In genomic region chr4:181998588-181998987, GRCh38 we compare ENCODE assay signal across 27 cellular contexts.
DNase-seq lines count a peak whose midpoint lies in the region; ATAC-seq, FAIRE-seq and TF ChIP-seq lines count a peak whose summit lies in the region.
"Had no signal": no experiment of that assay in that cellular context is flagged by ENCODE, and none has a peak within 500 bp of the region (broad histone marks: within the 10 kb centered on the region; RNA-seq: fewer than 3 reads in every experiment).

No MANE protein-coding gene starts in this region.

- peak; percentile 34 for TF ChIP-seq CTCF in AG04450 (IDR thresholded peaks at IDR 0.05; ENCODE audit: low read depth, low read length)
- peak; percentile 16 for TF ChIP-seq CTCF in astrocyte of the cerebellum (IDR thresholded peaks at IDR 0.05; ENCODE audit: low read depth, low read length, missing control alignments)
- peak in 2 of 3 experiments; percentile 10 to 16 for TF ChIP-seq CTCF in keratinocyte (optimal IDR thresholded peaks at IDR 0.05 in 1 of 3, IDR thresholded peaks at IDR 0.05 in 1 of 3, conservative IDR thresholded peaks at IDR 0.05 in 1 of 3; ENCODE audit: extremely low read depth in 1 of 3, insufficient read depth in 2 of 3, low read length in 3 of 3)

- H3K4me3 ChIP-seq in AG04450 (ENCODE audit: low read depth, low read length) (no peak overlapping the region), astrocyte of the cerebellum (ENCODE audit: low read depth, low read length) (no peak overlapping the region), keratinocyte (ENCODE audit: control insufficient read depth in 2 of 3, extremely low read depth in 1 of 3, insufficient read depth in 2 of 3, low read depth in 1 of 3, low read length in 3 of 3) (no peak overlapping the region)
- H3K4me3 ChIP-seq: left ventricle myocardium inferior, spleen, testis, uterus had no signal

- no peak for FAIRE-seq in keratinocyte (lab: Jason Lieb, UNC)
- FAIRE-seq: frontal cortex, H1 had no signal

- intact Hi-C loops in posterior cingulate gyrus (cut with DNase I), result no loop called here

- no peak overlapping the region for H3K9ac ChIP-seq in keratinocyte (ENCODE audit: control insufficient read depth, extremely low read depth, insufficient read depth, low read length)
- H3K9ac ChIP-seq: KMS-11 had no signal

- DNase-seq in AG04450 (ENCODE audit: low read depth, low spot score) (no peak), HCEC 1CT (peak; percentile 7), astrocyte of the cerebellum (ENCODE audit: low read depth) (no peak), keratinocyte (ENCODE audit: low read depth, low spot score) (no peak), posterior cingulate gyrus (no peak), DMS153 treated with DMSO at 0.1 percent for 48 hours (lab: John Stamatoyannopoulos, UW; ENCODE audit: unreplicated experiment) (no peak)
- DNase-seq: anterior cingulate cortex; CD8-positive, alpha-beta T cell; DMS79; left ventricle myocardium inferior; naive B cell; NCI-H1694 treated with DMSO at 0.1 percent for 48 hours; occipital lobe; retina; RPMI8226; spleen; stimulated activated CD4-positive, alpha-beta T cell treated with anti-CD3 and anti-CD28 coated beads, Interleukin-2, amount 100 ng/mL, for 48 hours; stimulated activated naive CD4-positive, alpha-beta T cell; testis; uterus had no signal

- no peaks in the 10 kb centered on the region for H3K9me3 ChIP-seq in AG04450 (ENCODE audit: control insufficient read depth, insufficient read depth, low read length)
- H3K9me3 ChIP-seq in keratinocyte (ENCODE audit: control insufficient read depth, low read depth, low read length), result no peaks in the 10 kb centered on the region
- H3K9me3 ChIP-seq: left ventricle myocardium inferior, spleen, testis, uterus had no signal

- POLR2A ChIA-PET in AG04450 (lab: Yijun Ruan, JAX), result no interaction called here

- H3K4me1 ChIP-seq in keratinocyte (ENCODE audit: control insufficient read depth, extremely low read depth, insufficient read depth, low read length), result no peaks in the 10 kb centered on the region
- H3K4me1 ChIP-seq: left ventricle myocardium inferior, spleen, testis, uterus had no signal

- ATAC-seq in GM21367 (IDR thresholded peaks at IDR 0.05; ENCODE audit: unreplicated experiment) (no peak), HG03095 (IDR thresholded peaks at IDR 0.05; ENCODE audit: unreplicated experiment) (no peak)
- ATAC-seq: activated naive CD4-positive, alpha-beta T cell treated with anti-CD3 and anti-CD28 coated beads, Interleukin-2, amount 50 U/mL, for 72 hours; CD8-positive, alpha-beta T cell had no signal

- no peaks in the 10 kb centered on the region for H3K27me3 ChIP-seq in AG04450 (ENCODE audit: control insufficient read depth, insufficient read depth, low read length)
- no peaks in the 10 kb centered on the region for H3K27me3 ChIP-seq in keratinocyte (ENCODE audit: control insufficient read depth, extremely low read depth, insufficient read depth, low read length)
- H3K27me3 ChIP-seq: spleen, testis, uterus had no signal

- no peaks in the 10 kb centered on the region for H3K79me2 ChIP-seq in keratinocyte (ENCODE audit: control insufficient read depth, insufficient read depth, low read length)

- no peaks in the 10 kb centered on the region for H3K9me1 ChIP-seq in keratinocyte (ENCODE audit: control insufficient read depth, extremely low read depth, insufficient read depth, low read length)

- in situ Hi-C loops in astrocyte of the cerebellum (cut with HindIII; ENCODE audit: low sequenced_read_pairs), result no loop called here

- H3K4me2 ChIP-seq in keratinocyte (ENCODE audit: control insufficient read depth, extremely low read depth, insufficient read depth, low read depth, low read length), result no peak overlapping the region
- H3K4me2 ChIP-seq: KMS-11 had no signal

- CTCF ChIA-PET in AG04450 (lab: Charles Lee), result interaction anchor here (1.1 kb wide), 1 partner anchor 807 kb away, joined by 4 read pairs; no protein-coding TSS in a partner anchor

- dilution Hi-C loops in keratinocyte (cut with MboI; ENCODE audit: extremely low pct_ligation_motif_present, low sequenced_read_pairs), result no loop called here

- no peaks in the 10 kb centered on the region for H4K20me1 ChIP-seq in keratinocyte (ENCODE audit: control insufficient read depth, extremely low read depth, insufficient read depth, low read length)

- H2AFZ ChIP-seq in keratinocyte (ENCODE audit: control insufficient read depth, low read length), result no peak overlapping the region

- H3K27ac ChIP-seq in AG04450 (ENCODE audit: low read depth, low read length) (no peak overlapping the region), keratinocyte (ENCODE audit: control insufficient read depth, insufficient read depth, low read length) (no peak overlapping the region)
- H3K27ac ChIP-seq: epithelial cell of prostate, KMS-11, left ventricle myocardium inferior, spleen, testis, uterus had no signal

- no peaks in the 10 kb centered on the region for H3K36me3 ChIP-seq in keratinocyte (ENCODE audit: control insufficient read depth in 2 of 2, extremely low read depth in 1 of 2, insufficient read depth in 2 of 2, low read length in 2 of 2)
- H3K36me3 ChIP-seq: left ventricle myocardium inferior, spleen, uterus had no signal
